In the genomic region with DNA sequence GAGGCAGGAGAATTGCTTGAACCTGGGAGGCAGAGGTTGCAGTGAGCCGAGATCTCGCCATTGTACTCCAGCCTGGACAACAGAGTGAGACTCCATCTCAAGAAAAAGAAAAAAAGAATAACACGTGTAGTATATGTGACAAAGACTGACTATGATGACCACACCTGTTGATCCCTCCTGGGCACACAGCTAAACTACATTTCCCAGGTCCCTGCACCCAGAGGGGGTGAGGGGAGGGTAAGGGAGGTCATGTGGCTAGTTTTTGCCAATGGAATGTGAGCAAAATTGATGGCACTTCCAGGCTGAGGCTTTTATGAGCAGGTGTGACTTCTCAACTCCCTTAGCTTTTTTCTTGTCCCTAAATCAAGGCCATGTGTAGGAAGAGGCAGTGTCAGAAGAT, we compare ENCODE assay signal across 24 cellular contexts. TPM values are rescaled to one million over a fixed set of nuclear protein-coding genes. Genes with fewer than 3 reads are reported as not detected.
"Had no signal": no experiment of that assay in that cellular context is flagged by ENCODE, and none has a peak within 500 bp of the region (broad histone marks: within the 10 kb centered on the region; RNA-seq: fewer than 3 reads in every experiment).

No MANE protein-coding gene starts in this region.

- H3K27ac Mint-ChIP-seq: activated naive CD4-positive, alpha-beta T cell treated with anti-CD3 and anti-CD28 coated beads, Interleukin-2, amount 10 ng/mL, durations not matched to agents 7 days and 5 days; nephron had no signal

- H3K4me1 ChIP-seq: heart left ventricle, left ventricle myocardium inferior, prostate gland, right atrium auricular region, upper lobe of right lung had no signal

- H3K9me3 Mint-ChIP-seq: activated naive CD4-positive, alpha-beta T cell treated with anti-CD3 and anti-CD28 coated beads, Interleukin-2, amount 10 ng/mL, durations not matched to agents 7 days and 5 days had no signal

- DNase-seq: activated CD4-positive, alpha-beta T cell treated with anti-CD3 and anti-CD28 coated beads for 4 hours; activated CD4-positive, alpha-beta T cell treated with anti-CD3 and anti-CD28 coated beads, Interleukin-2, amount 50 U/mL, for 48 hours; activated CD4-positive, CD25-positive, alpha-beta regulatory T cell; activated naive CD4-positive, alpha-beta T cell treated with anti-CD3 and anti-CD28 coated beads, Interleukin-2, amount 10 ng/mL, durations not matched to agents 7 days and 5 days; activated T-cell treated with anti-CD3 and anti-CD28 coated beads, Interleukin-2, amount 50 U/mL, for 48 hours; amygdala; cerebellar nuclear complex; heart left ventricle; left ventricle myocardium inferior; midbrain; ovary; stimulated activated CD4-positive, alpha-beta T cell treated with anti-CD3 and anti-CD28 coated beads, Interleukin-12 subunit alpha, Interleukin-12 subunit beta, amount 100 ng/mL, for 4 hours; stimulated activated CD4-positive, alpha-beta T cell treated with anti-CD3 and anti-CD28 coated beads, Interleukin-4, amount 100 ng/mL, for 4 hours; stimulated activated naive CD8-positive, alpha-beta T cell treated with anti-CD3 and anti-CD28 coated beads, Interleukin-15, Interleukin-2, amounts not matched to agents 100 U/mL and 50 U/mL, for 24 hours; T-helper 9 cell; upper lobe of right lung had no signal

- H3K4me3 ChIP-seq: heart left ventricle, left ventricle myocardium inferior, ovary, prostate gland, right atrium auricular region, upper lobe of right lung had no signal

- ATAC-seq: heart left ventricle; stimulated activated naive CD8-positive, alpha-beta T cell treated with anti-CD3 and anti-CD28 coated beads, Interleukin-15, Interleukin-2, amounts not matched to agents 100 U/mL and 50 U/mL, for 24 hours; upper lobe of right lung had no signal

- H3K4me3 Mint-ChIP-seq: activated naive CD4-positive, alpha-beta T cell treated with anti-CD3 and anti-CD28 coated beads, Interleukin-2, amount 10 ng/mL, durations not matched to agents 7 days and 5 days; nephron had no signal

- H3K27ac ChIP-seq: heart left ventricle, left ventricle myocardium inferior, neutrophil, ovary, prostate gland, right atrium auricular region, upper lobe of right lung had no signal

- H3K27me3 Mint-ChIP-seq: activated naive CD4-positive, alpha-beta T cell treated with anti-CD3 and anti-CD28 coated beads, Interleukin-2, amount 10 ng/mL, durations not matched to agents 7 days and 5 days had no signal

- H3K36me3 ChIP-seq: left ventricle myocardium inferior, ovary, prostate gland, right atrium auricular region had no signal

- H3K4me1 Mint-ChIP-seq: nephron had no signal

- H3K27me3 ChIP-seq: heart left ventricle, neutrophil, ovary, right atrium auricular region, upper lobe of right lung had no signal

RNA-seq across cellular contexts. Expression of a gene that starts 58.2 kb away (rescaled TPM):
- total RNA-seq: epithelial cell of proximal tubule, fibroblast of villous mesenchyme, kidney epithelial cell, myocyte had no signal
